In genomic region chr14:59330455-59330854, GRCh38 we compare ENCODE assay signal across 10 cellular contexts.
A peak's percentile ranks its signal among the peaks of the same experiment; 100 is the strongest.
DNase-seq lines count a peak whose midpoint lies in the region; ATAC-seq and TF ChIP-seq lines count a peak whose summit lies in the region.
"Had no signal": no experiment of that assay in that cellular context is flagged by ENCODE, and none has a peak within 500 bp of the region (broad histone marks: within the 10 kb centered on the region; RNA-seq: fewer than 3 reads in every experiment).

No MANE protein-coding gene starts in this region.

- peak overlapping the region; percentile 39 for H3K27ac ChIP-seq in HUES64 (ENCODE audit: low read depth, low read length)
- peak overlapping the region; percentile 77 to 90 for H3K27ac ChIP-seq in right atrium auricular region
- H3K27ac ChIP-seq: skin epidermis had no signal

- H3K27ac Mint-ChIP-seq in stimulated activated naive B cell treated with anti-CD40 and anti-IgM and Interleukin-4, amounts not matched to agents 10 μg/mL and 1 μg/mL and 100 μg/mL, for 72 hours: no peak overlapping the region
- H3K27ac Mint-ChIP-seq in activated T-helper 2 cell treated with anti-CD3 and anti-CD28 coated beads, Interferon-gamma antibody, Interleukin-2, Interleukin-4, amounts not matched to agents 10 μg/mL and 5 μg/mL and 100 μg/mL, durations not matched to agents 14 hours and 24 hours and 36 hours: no peak overlapping the region
- no peak overlapping the region for H3K27ac Mint-ChIP-seq in activated naive CD4-positive, alpha-beta T cell treated with anti-CD3 and anti-CD28 coated beads, Interleukin-2, amount 50 U/mL, for 72 hours

- no peak overlapping the region for H3K4me3 ChIP-seq in HUES64 (ENCODE audit: low read length)
- H3K4me3 ChIP-seq in right atrium auricular region: no peak overlapping the region
- H3K4me3 ChIP-seq: skin epidermis had no signal

- DNase-seq in right atrium auricular region (ENCODE audit: low spot score) (no peak), occipital lobe (lab: John Stamatoyannopoulos, UW) (no peak)
- no peak for DNase-seq in stimulated activated naive B cell treated with anti-CD40 and anti-IgM and Interleukin-4, amounts not matched to agents 10 μg/mL and 1 μg/mL and 100 μg/mL, for 72 hours
- DNase-seq in activated T-helper 2 cell treated with anti-CD3 and anti-CD28 coated beads, Interferon-gamma antibody, Interleukin-2, Interleukin-4, amounts not matched to agents 10 μg/mL and 5 μg/mL and 100 μg/mL, durations not matched to agents 14 hours and 24 hours and 36 hours (ENCODE audit: low spot score): no peak
- no peak for DNase-seq in activated naive CD4-positive, alpha-beta T cell treated with anti-CD3 and anti-CD28 coated beads, Interleukin-2, amount 50 U/mL, for 72 hours (ENCODE audit: low spot score in 2 of 2)
- DNase-seq: midbrain had no signal

- H3K27me3 Mint-ChIP-seq in stimulated activated naive B cell treated with anti-CD40 and anti-IgM and Interleukin-4, amounts not matched to agents 10 μg/mL and 1 μg/mL and 100 μg/mL, for 72 hours: no peaks in the 10 kb centered on the region
- H3K27me3 Mint-ChIP-seq in activated T-helper 2 cell treated with anti-CD3 and anti-CD28 coated beads, Interferon-gamma antibody, Interleukin-2, Interleukin-4, amounts not matched to agents 10 μg/mL and 5 μg/mL and 100 μg/mL, durations not matched to agents 14 hours and 24 hours and 36 hours (ENCODE audit: low read depth): no peaks in the 10 kb centered on the region

- H3K9me3 Mint-ChIP-seq in stimulated activated naive B cell treated with anti-CD40 and anti-IgM and Interleukin-4, amounts not matched to agents 10 μg/mL and 1 μg/mL and 100 μg/mL, for 72 hours: peaks cover 0 to 1% of the 10 kb centered on the region in 2 donors
- no peaks in the 10 kb centered on the region for H3K9me3 Mint-ChIP-seq in activated T-helper 2 cell treated with anti-CD3 and anti-CD28 coated beads, Interferon-gamma antibody, Interleukin-2, Interleukin-4, amounts not matched to agents 10 μg/mL and 5 μg/mL and 100 μg/mL, durations not matched to agents 14 hours and 24 hours and 36 hours
- no peaks in the 10 kb centered on the region for H3K9me3 Mint-ChIP-seq in activated naive CD4-positive, alpha-beta T cell treated with anti-CD3 and anti-CD28 coated beads, Interleukin-2, amount 50 U/mL, for 72 hours

- H3K9me3 ChIP-seq in HUES64 (ENCODE audit: insufficient read depth, low read depth, low read length): no peaks in the 10 kb centered on the region
- H3K9me3 ChIP-seq in right atrium auricular region: no peaks in the 10 kb centered on the region

- H3K4me1 ChIP-seq in HUES64 (ENCODE audit: insufficient read depth, low read length): peaks cover 33% of the 10 kb centered on the region
- H3K4me1 ChIP-seq in right atrium auricular region: peaks cover 0 to 65% of the 10 kb centered on the region in 2 donors

- TF ChIP-seq CTCF in GM12873 (IDR thresholded peaks at IDR 0.05; ENCODE audit: insufficient read depth, low read depth, low read length, missing control alignments) (peak; percentile 27), right atrium auricular region (IDR thresholded peaks at IDR 0.05) (no peak)

- H3K36me3 Mint-ChIP-seq in stimulated activated naive B cell treated with anti-CD40 and anti-IgM and Interleukin-4, amounts not matched to agents 10 μg/mL and 1 μg/mL and 100 μg/mL, for 72 hours: peaks cover 18 to 39% of the 10 kb centered on the region in 2 donors
- H3K36me3 Mint-ChIP-seq in activated T-helper 2 cell treated with anti-CD3 and anti-CD28 coated beads, Interferon-gamma antibody, Interleukin-2, Interleukin-4, amounts not matched to agents 10 μg/mL and 5 μg/mL and 100 μg/mL, durations not matched to agents 14 hours and 24 hours and 36 hours (ENCODE audit: low read depth): peaks cover 17% of the 10 kb centered on the region
- peaks cover 0 to 9% of the 10 kb centered on the region in 2 donors for H3K36me3 Mint-ChIP-seq in activated naive CD4-positive, alpha-beta T cell treated with anti-CD3 and anti-CD28 coated beads, Interleukin-2, amount 50 U/mL, for 72 hours

- H3K27me3 ChIP-seq in HUES64 (ENCODE audit: insufficient read depth, low read length) (no peaks in the 10 kb centered on the region), right atrium auricular region (no peaks in the 10 kb centered on the region)

- WGBS in HUES64: 71% methylated on average over 5 of the region's 5 CpGs

- peaks cover 25% of the 10 kb centered on the region for H3K36me3 ChIP-seq in HUES64 (ENCODE audit: insufficient read depth, low read length)
- H3K36me3 ChIP-seq in right atrium auricular region: peaks cover 50% of the 10 kb centered on the region

- intact Hi-C loops in activated T-helper 2 cell treated with anti-CD3 and anti-CD28 coated beads, Interferon-gamma antibody, Interleukin-2, Interleukin-4, amounts not matched to agents 10 μg/mL and 5 μg/mL and 100 μg/mL, durations not matched to agents 14 hours and 24 hours and 36 hours (cut with micrococcal nuclease): no loop called here

- ATAC-seq in GM21515 (IDR thresholded peaks at IDR 0.05; ENCODE audit: unreplicated experiment): peak; percentile 72
- no peak for ATAC-seq in stimulated activated naive B cell treated with anti-CD40 and anti-IgM and Interleukin-4, amounts not matched to agents 10 μg/mL and 1 μg/mL and 100 μg/mL, for 72 hours (replicated peaks)
- ATAC-seq in activated naive CD4-positive, alpha-beta T cell treated with anti-CD3 and anti-CD28 coated beads, Interleukin-2, amount 50 U/mL, for 72 hours: no peak

- no peak overlapping the region for H3K4me3 Mint-ChIP-seq in stimulated activated naive B cell treated with anti-CD40 and anti-IgM and Interleukin-4, amounts not matched to agents 10 μg/mL and 1 μg/mL and 100 μg/mL, for 72 hours
- no peak overlapping the region for H3K4me3 Mint-ChIP-seq in activated T-helper 2 cell treated with anti-CD3 and anti-CD28 coated beads, Interferon-gamma antibody, Interleukin-2, Interleukin-4, amounts not matched to agents 10 μg/mL and 5 μg/mL and 100 μg/mL, durations not matched to agents 14 hours and 24 hours and 36 hours (ENCODE audit: low read depth)

- H3K4me1 Mint-ChIP-seq in stimulated activated naive B cell treated with anti-CD40 and anti-IgM and Interleukin-4, amounts not matched to agents 10 μg/mL and 1 μg/mL and 100 μg/mL, for 72 hours: no peaks in the 10 kb centered on the region
- peaks cover 6% of the 10 kb centered on the region for H3K4me1 Mint-ChIP-seq in activated T-helper 2 cell treated with anti-CD3 and anti-CD28 coated beads, Interferon-gamma antibody, Interleukin-2, Interleukin-4, amounts not matched to agents 10 μg/mL and 5 μg/mL and 100 μg/mL, durations not matched to agents 14 hours and 24 hours and 36 hours (ENCODE audit: low read depth)

- H3K9ac ChIP-seq in HUES64 (ENCODE audit: low read depth, low read length): no peak overlapping the region
